Comparison of ENCODE assay signal across 8 cellular contexts in the genomic region with DNA sequence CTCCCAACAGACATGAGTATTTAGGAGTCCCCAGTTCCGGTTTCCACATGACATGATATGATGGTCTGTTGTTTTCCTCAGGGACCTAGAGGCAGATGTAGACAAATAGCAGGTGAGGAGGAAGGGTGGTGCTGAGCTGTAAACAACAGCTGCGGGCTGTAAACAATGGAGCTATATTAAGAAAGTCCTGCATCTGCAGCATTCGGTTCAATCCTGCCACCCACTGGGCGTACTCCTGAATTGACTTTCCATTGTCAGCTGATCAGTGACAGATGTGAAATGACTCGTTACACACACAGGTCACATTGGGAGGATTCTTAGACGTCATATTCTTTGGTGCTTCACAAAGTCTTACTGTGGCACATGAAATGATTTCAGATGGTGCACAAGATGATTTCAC. TPM values are rescaled to one million over a fixed set of nuclear protein-coding genes. Genes with fewer than 3 reads are reported as not detected.
DNase-seq lines count a peak whose midpoint lies in the region; ATAC-seq and TF ChIP-seq lines count a peak whose summit lies in the region.

No MANE protein-coding gene starts in this region.

- no peak overlapping the region for H3K4me3 Mint-ChIP-seq in nephron progenitor cell

- ATAC-seq in GM19025 (IDR thresholded peaks at IDR 0.05; ENCODE audit: low read depth, unreplicated experiment) (peak; percentile 96), HG03060 (IDR thresholded peaks at IDR 0.05; ENCODE audit: low read depth, unreplicated experiment) (peak; percentile 99)

- H3K4me1 Mint-ChIP-seq in nephron progenitor cell = peaks cover 40% of the 10 kb centered on the region

- DNase-seq in DMS53 (lab: John Stamatoyannopoulos, UW) = peak; percentile 83
- peak; percentile 94 for DNase-seq in NCI-H2171 (lab: John Stamatoyannopoulos, UW)
- DNase-seq in astrocyte of the hippocampus (ENCODE audit: low read depth, low spot score) = peak; percentile 46
- DNase-seq in nephron progenitor cell = no peak
- no peak for DNase-seq in middle frontal gyrus (ENCODE audit: extremely low spot score, low spot score)

- no peaks in the 10 kb centered on the region for H3K36me3 Mint-ChIP-seq in nephron progenitor cell (ENCODE audit: low read depth)

- H3K27ac Mint-ChIP-seq in nephron progenitor cell = no peak overlapping the region

- no peak overlapping the region for H3K4me3 ChIP-seq in liver (ENCODE audit: low read depth in 1 of 3, low read length in 3 of 3)

- no peaks in the 10 kb centered on the region for H3K27me3 ChIP-seq in liver (ENCODE audit: control insufficient read depth in 4 of 4, insufficient read depth in 4 of 4, low read length in 3 of 4)

- H3K9me3 Mint-ChIP-seq in nephron progenitor cell = peaks cover 4% of the 10 kb centered on the region

- H3K27me3 Mint-ChIP-seq in nephron progenitor cell (ENCODE audit: low read depth, poor library complexity) = peaks cover 3% of the 10 kb centered on the region

- no peaks in the 10 kb centered on the region for H3K4me1 ChIP-seq in liver (ENCODE audit: control insufficient read depth in 4 of 4, insufficient read depth in 4 of 4, low read length in 3 of 4)

- TF ChIP-seq RAD21 in liver (IDR thresholded peaks at IDR 0.05) = peak; percentile 74 to 77

- 18% methylated on average over 6 of the region's 6 CpGs for WGBS in liver

- no peaks in the 10 kb centered on the region for H3K9me3 ChIP-seq in liver (ENCODE audit: control insufficient read depth in 4 of 4, low read length in 3 of 4)

- no peak overlapping the region for H3K9ac ChIP-seq in liver (ENCODE audit: low read depth in 1 of 2, low read length in 2 of 2)

- no peak overlapping the region for H3K27ac ChIP-seq in liver (ENCODE audit: low read depth in 1 of 2, low read length in 2 of 2)

- no peaks in the 10 kb centered on the region for H3K36me3 ChIP-seq in liver (ENCODE audit: control insufficient read depth in 4 of 4, insufficient read depth in 3 of 4, low read depth in 1 of 4, low read length in 3 of 4)

- TF ChIP-seq CTCF in liver (IDR thresholded peaks at IDR 0.05; ENCODE audit: low read depth, low read length, missing input control) (peak; percentile 44), nephron progenitor cell (IDR thresholded peaks at IDR 0.05) (no peak)

TF ChIP-seq in liver, 16 proteins besides CTCF, POLR2A, EP300 and RAD21:
- no peak for TF ChIP-seq RXRA (IDR thresholded peaks at IDR 0.05)
- TF ChIP-seq SP1 (IDR thresholded peaks at IDR 0.05) = no peak
- no peak for TF ChIP-seq GABPA (IDR thresholded peaks at IDR 0.05 in 1 of 2, conservative IDR thresholded peaks at IDR 0.05 in 1 of 2)
- no peak for TF ChIP-seq FOXA2 (IDR thresholded peaks at IDR 0.05)
- TF ChIP-seq, protein P1, sequence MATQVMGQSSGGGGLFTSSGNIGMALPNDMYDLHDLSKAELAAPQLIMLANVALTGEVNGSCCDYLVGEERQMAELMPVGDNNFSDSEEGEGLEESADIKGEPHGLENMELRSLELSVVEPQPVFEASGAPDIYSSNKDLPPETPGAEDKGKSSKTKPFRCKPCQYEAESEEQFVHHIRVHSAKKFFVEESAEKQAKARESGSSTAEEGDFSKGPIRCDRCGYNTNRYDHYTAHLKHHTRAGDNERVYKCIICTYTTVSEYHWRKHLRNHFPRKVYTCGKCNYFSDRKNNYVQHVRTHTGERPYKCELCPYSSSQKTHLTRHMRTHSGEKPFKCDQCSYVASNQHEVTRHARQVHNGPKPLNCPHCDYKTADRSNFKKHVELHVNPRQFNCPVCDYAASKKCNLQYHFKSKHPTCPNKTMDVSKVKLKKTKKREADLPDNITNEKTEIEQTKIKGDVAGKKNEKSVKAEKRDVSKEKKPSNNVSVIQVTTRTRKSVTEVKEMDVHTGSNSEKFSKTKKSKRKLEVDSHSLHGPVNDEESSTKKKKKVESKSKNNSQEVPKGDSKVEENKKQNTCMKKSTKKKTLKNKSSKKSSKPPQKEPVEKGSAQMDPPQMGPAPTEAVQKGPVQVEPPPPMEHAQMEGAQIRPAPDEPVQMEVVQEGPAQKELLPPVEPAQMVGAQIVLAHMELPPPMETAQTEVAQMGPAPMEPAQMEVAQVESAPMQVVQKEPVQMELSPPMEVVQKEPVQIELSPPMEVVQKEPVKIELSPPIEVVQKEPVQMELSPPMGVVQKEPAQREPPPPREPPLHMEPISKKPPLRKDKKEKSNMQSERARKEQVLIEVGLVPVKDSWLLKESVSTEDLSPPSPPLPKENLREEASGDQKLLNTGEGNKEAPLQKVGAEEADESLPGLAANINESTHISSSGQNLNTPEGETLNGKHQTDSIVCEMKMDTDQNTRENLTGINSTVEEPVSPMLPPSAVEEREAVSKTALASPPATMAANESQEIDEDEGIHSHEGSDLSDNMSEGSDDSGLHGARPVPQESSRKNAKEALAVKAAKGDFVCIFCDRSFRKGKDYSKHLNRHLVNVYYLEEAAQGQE (IDR thresholded peaks at IDR 0.05) = no peak
- TF ChIP-seq, protein P2, sequence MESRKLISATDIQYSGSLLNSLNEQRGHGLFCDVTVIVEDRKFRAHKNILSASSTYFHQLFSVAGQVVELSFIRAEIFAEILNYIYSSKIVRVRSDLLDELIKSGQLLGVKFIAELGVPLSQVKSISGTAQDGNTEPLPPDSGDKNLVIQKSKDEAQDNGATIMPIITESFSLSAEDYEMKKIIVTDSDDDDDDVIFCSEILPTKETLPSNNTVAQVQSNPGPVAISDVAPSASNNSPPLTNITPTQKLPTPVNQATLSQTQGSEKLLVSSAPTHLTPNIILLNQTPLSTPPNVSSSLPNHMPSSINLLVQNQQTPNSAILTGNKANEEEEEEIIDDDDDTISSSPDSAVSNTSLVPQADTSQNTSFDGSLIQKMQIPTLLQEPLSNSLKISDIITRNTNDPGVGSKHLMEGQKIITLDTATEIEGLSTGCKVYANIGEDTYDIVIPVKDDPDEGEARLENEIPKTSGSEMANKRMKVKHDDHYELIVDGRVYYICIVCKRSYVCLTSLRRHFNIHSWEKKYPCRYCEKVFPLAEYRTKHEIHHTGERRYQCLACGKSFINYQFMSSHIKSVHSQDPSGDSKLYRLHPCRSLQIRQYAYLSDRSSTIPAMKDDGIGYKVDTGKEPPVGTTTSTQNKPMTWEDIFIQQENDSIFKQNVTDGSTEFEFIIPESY (IDR thresholded peaks at IDR 0.05) = no peak
- TF ChIP-seq NR2F2 (IDR thresholded peaks at IDR 0.05) = no peak
- TF ChIP-seq HNF4G (IDR thresholded peaks at IDR 0.05) = no peak
- no peak for TF ChIP-seq FOXA1 (IDR thresholded peaks at IDR 0.05)

RNA-seq across cellular contexts. Expression of a gene that starts 26.8 kb away (rescaled TPM):
- total RNA-seq in liver = 1 to 10 TPM; 1.0 to 4.3 TPM
- polyA plus RNA-seq in liver = under 1 TPM; 0.43 to 0.85 TPM

RNA-seq across cellular contexts. Expression of a gene that starts 30.9 kb away (rescaled TPM):
- total RNA-seq in liver = 1 to 10 TPM; 5.6 to 7.8 TPM
- polyA plus RNA-seq in liver = 1 to 10 TPM; 2.4 to 5.0 TPM

RNA-seq across cellular contexts. Expression of a gene that starts 53.3 kb away (rescaled TPM):
- total RNA-seq in liver = 1 to 10 TPM; 9.5 TPM
- polyA plus RNA-seq in liver = 10 to 100 TPM in 1 of 2 donors, 1 to 10 TPM in 1; 9.8 to 10.2 TPM

RNA-seq across cellular contexts. Expression of a gene that starts 57.0 kb away (rescaled TPM):
- 1 to 10 TPM in 1 of 2 donors, not detected in 1; 2.0 TPM for total RNA-seq in liver
- not detected for polyA plus RNA-seq in liver

Comparison
In these comparisons a context has a peak if more than half of its experiments do, and no peak if none do; other contexts are left out.
1. DNase-seq: peak in DMS53 (single experiment), NCI-H2171 (single experiment) and astrocyte of the hippocampus (single experiment); none in nephron progenitor cell (single experiment) and middle frontal gyrus (single experiment).